In the genomic region with DNA sequence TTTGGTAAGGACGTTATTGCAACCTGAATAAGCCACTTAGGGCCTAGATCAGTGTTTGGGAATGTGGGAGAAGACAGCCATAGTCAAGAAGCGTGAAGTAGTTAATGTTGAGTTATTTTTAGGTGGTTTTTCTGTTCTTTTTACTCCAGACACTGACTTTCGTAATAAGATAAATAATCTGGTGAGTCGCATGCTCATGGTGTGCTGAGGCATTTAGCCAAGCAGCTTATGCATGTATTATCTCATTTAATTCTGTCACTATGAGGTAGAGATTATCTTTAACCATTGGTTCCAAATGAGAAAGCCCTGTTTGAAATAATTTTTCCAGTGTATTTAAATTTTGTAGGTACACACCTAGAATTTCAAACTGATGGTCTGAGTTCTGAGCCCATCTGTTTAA, we compare ENCODE assay signal across 18 cellular contexts.
DNase-seq lines count a peak whose midpoint lies in the region; ATAC-seq and TF ChIP-seq lines count a peak whose summit lies in the region.
"Had no signal": no experiment of that assay in that cellular context is flagged by ENCODE, and none has a peak within 500 bp of the region (broad histone marks: within the 10 kb centered on the region; RNA-seq: fewer than 3 reads in every experiment).

No MANE protein-coding gene starts in this region.

- no peaks in the 10 kb centered on the region for H3K9me3 ChIP-seq in trophoblast cell (ENCODE audit: insufficient read depth, low read depth, low read length)
- H3K9me3 ChIP-seq: left ventricle myocardium inferior, vagina had no signal

- H2BK120ac ChIP-seq in trophoblast cell (ENCODE audit: insufficient read depth, low read length, poor library complexity): no peak overlapping the region

- no peak overlapping the region for H3K4me3 ChIP-seq in trophoblast cell (ENCODE audit: low read depth, low read length)
- H3K4me3 ChIP-seq: left ventricle myocardium inferior, vagina had no signal

- H2AK5ac ChIP-seq in trophoblast cell (ENCODE audit: low read length): no peak overlapping the region

- H2BK12ac ChIP-seq in trophoblast cell (ENCODE audit: low read length): no peak overlapping the region

- H3K27me3 Mint-ChIP-seq in endothelial cell (ENCODE audit: unreplicated experiment): peaks cover 6% of the 10 kb centered on the region
- H3K27me3 Mint-ChIP-seq: CD4-positive, alpha-beta memory T cell; T-helper 17 cell had no signal

- peaks cover 1% of the 10 kb centered on the region for H3K79me1 ChIP-seq in trophoblast cell (ENCODE audit: low read length)

- H4K12ac ChIP-seq in trophoblast cell (ENCODE audit: low read depth, low read length): no peak overlapping the region

- H3K23ac ChIP-seq in trophoblast cell (ENCODE audit: low read length): no peak overlapping the region

- peaks cover 23% of the 10 kb centered on the region for H3K79me2 ChIP-seq in trophoblast cell (ENCODE audit: control insufficient read depth, insufficient read depth, low read length, poor library complexity)

- H3K9me3 Mint-ChIP-seq in endothelial cell (ENCODE audit: unreplicated experiment): no peaks in the 10 kb centered on the region
- H3K9me3 Mint-ChIP-seq: CD4-positive, alpha-beta memory T cell had no signal

- H3K27ac ChIP-seq in trophoblast cell (ENCODE audit: low read depth, low read length): no peak overlapping the region
- H3K27ac ChIP-seq: left ventricle myocardium inferior, vagina had no signal

- no peak overlapping the region for H3K18ac ChIP-seq in trophoblast cell (ENCODE audit: low read length)

- H3K36me3 Mint-ChIP-seq in endothelial cell (ENCODE audit: low read depth, unreplicated experiment): peaks cover 3% of the 10 kb centered on the region
- H3K36me3 Mint-ChIP-seq: CD4-positive, alpha-beta memory T cell had no signal

- H3K4me1 Mint-ChIP-seq in endothelial cell (ENCODE audit: unreplicated experiment): peaks cover 37% of the 10 kb centered on the region

- H4K91ac ChIP-seq in trophoblast cell (ENCODE audit: low read depth, low read length): no peak overlapping the region

- peaks cover 16 to 19% of the 10 kb centered on the region in 2 experiments for H3K4me1 ChIP-seq in trophoblast cell (ENCODE audit: control insufficient read depth in 1 of 2, insufficient read depth in 2 of 2, low read length in 2 of 2)

- DNase-seq in GM03348 (ENCODE audit: low spot score) (peak; percentile 40), OCI-M1 (lab: John Stamatoyannopoulos, UW) (peak; percentile 10), endothelial cell (ENCODE audit: low spot score) (no peak), trophoblast cell (no peak), NCI-H2227 treated with DMSO at 0.1 percent for 48 hours (lab: John Stamatoyannopoulos, UW) (no peak), NCI-H345 (lab: John Stamatoyannopoulos, UW) (no peak)
- DNase-seq: activated CD4-positive, alpha-beta T cell treated with anti-CD3 and anti-CD28 coated beads for 1 hour; activated naive CD4-positive, alpha-beta T cell treated with anti-CD3 and anti-CD28 coated beads, Interleukin-2, amount 50 U/mL, for 16 hours; CD4-positive, alpha-beta memory T cell; hippocampal formation; KG1; left ventricle myocardium inferior; NCI-H146; NCI-H526; stimulated activated CD4-positive, alpha-beta T cell treated with anti-CD3 and anti-CD28 coated beads, Interleukin-12 subunit alpha, Interleukin-12 subunit beta, amount 100 ng/mL, for 4 hours; T-helper 17 cell had no signal

- peak overlapping the region; percentile 92 for H3K4ac ChIP-seq in trophoblast cell (ENCODE audit: low read depth, low read length)

- H4K8ac ChIP-seq in trophoblast cell (ENCODE audit: low read depth, low read length): no peak overlapping the region

- peak overlapping the region; percentile 21 for H3K27ac Mint-ChIP-seq in endothelial cell (ENCODE audit: unreplicated experiment)
- H3K27ac Mint-ChIP-seq: T-helper 17 cell had no signal

- no peak overlapping the region for H2BK5ac ChIP-seq in trophoblast cell (ENCODE audit: low read depth, low read length, poor library complexity)

- H2AFZ ChIP-seq in trophoblast cell (ENCODE audit: insufficient read depth, low read length, poor library complexity): no peak overlapping the region

- no peak overlapping the region for H3K14ac ChIP-seq in trophoblast cell (ENCODE audit: low read length)

- ATAC-seq in HG03095 (IDR thresholded peaks at IDR 0.05; ENCODE audit: unreplicated experiment): no peak
- ATAC-seq: T-helper 17 cell had no signal

- WGBS in trophoblast cell (ENCODE audit: extremely low coverage, insufficient coverage, insufficient read length): no CpG with 5 or more reads among the region's 4 CpGs

- H3K4me2 ChIP-seq in trophoblast cell (ENCODE audit: low read length): no peak overlapping the region

- H3K4me3 Mint-ChIP-seq in endothelial cell (ENCODE audit: unreplicated experiment): no peak overlapping the region
- H3K4me3 Mint-ChIP-seq: CD4-positive, alpha-beta memory T cell; T-helper 17 cell had no signal

- H3K9ac ChIP-seq in trophoblast cell (ENCODE audit: low read length): no peak overlapping the region

- H3K27me3 ChIP-seq in trophoblast cell (ENCODE audit: insufficient read depth, low read length): no peaks in the 10 kb centered on the region
- H3K27me3 ChIP-seq: vagina had no signal

- no peaks in the 10 kb centered on the region for H3K36me3 ChIP-seq in trophoblast cell (ENCODE audit: control insufficient read depth in 1 of 2, insufficient read depth in 2 of 2, low read length in 2 of 2)
- H3K36me3 ChIP-seq: left ventricle myocardium inferior, vagina had no signal

- no peak for TF ChIP-seq CTCF in endothelial cell (IDR thresholded peaks at IDR 0.05; ENCODE audit: unreplicated experiment)

Comparison
In these comparisons a context has a peak if more than half of its experiments do, and no peak if none do; other contexts are left out.
1. DNase-seq: peak in GM03348 (single experiment) and OCI-M1 (single experiment); none in endothelial cell (single experiment), trophoblast cell (0 of 2), NCI-H2227 treated with DMSO at 0.1 percent for 48 hours (single experiment) and NCI-H345 (single experiment).